Comparison of ENCODE assay signal across 26 cellular contexts in genomic region chr15:40463279-40463678, GRCh38.
"Had no signal": no experiment of that assay in that cellular context is flagged by ENCODE, and none has a peak within 500 bp of the region (broad histone marks: within the 10 kb centered on the region; RNA-seq: fewer than 3 reads in every experiment).

No MANE protein-coding gene starts in this region.

- H3K4me2 ChIP-seq: neural progenitor cell had no signal

- H3K9me3 Mint-ChIP-seq: naive thymus-derived CD4-positive, alpha-beta T cell; natural killer cell; nephron; neural progenitor cell; stimulated activated naive B cell treated with anti-CD40 and anti-IgM and Interleukin-4, amounts not matched to agents 10 μg/mL and 1 μg/mL and 100 μg/mL, for 72 hours; stimulated activated naive CD8-positive, alpha-beta T cell treated with anti-CD3 and anti-CD28 coated beads, Interleukin-15, Interleukin-2, amounts not matched to agents 100 ng/mL and 50 ng/mL, for 24 hours; type B pancreatic cell had no signal

- ATAC-seq: naive thymus-derived CD4-positive, alpha-beta T cell; natural killer cell; psoas muscle; right cardiac atrium; sciatic nerve; stimulated activated naive B cell treated with anti-CD40 and anti-IgM and Interleukin-4, amounts not matched to agents 10 μg/mL and 1 μg/mL and 100 μg/mL, for 72 hours; upper lobe of right lung had no signal

- H3K79me2 ChIP-seq: parathyroid adenoma had no signal

- H3K27ac Mint-ChIP-seq: natural killer cell; nephron; neural progenitor cell; progenitor cell of endocrine pancreas; stimulated activated naive B cell treated with anti-CD40 and anti-IgM and Interleukin-4, amounts not matched to agents 10 μg/mL and 1 μg/mL and 100 μg/mL, for 72 hours; stimulated activated naive CD8-positive, alpha-beta T cell treated with anti-CD3 and anti-CD28 coated beads, Interleukin-15, Interleukin-2, amounts not matched to agents 100 ng/mL and 50 ng/mL, for 24 hours; type B pancreatic cell had no signal

- H3K27ac ChIP-seq: neural progenitor cell, ovary, parathyroid adenoma, psoas muscle, stomach, tibial artery, transverse colon, upper lobe of right lung, uterus had no signal

- H3K27me3 ChIP-seq: neural progenitor cell, ovary, stomach, tibial artery, transverse colon, upper lobe of right lung, uterus had no signal

- H2AFZ ChIP-seq: neural progenitor cell, parathyroid adenoma had no signal

- H3K9ac ChIP-seq: neural progenitor cell, parathyroid adenoma had no signal

- FAIRE-seq: small intestine had no signal

- H3K4me1 ChIP-seq: neural progenitor cell, parathyroid adenoma, psoas muscle, tibial artery, uterus had no signal

- DNase-seq: naive thymus-derived CD4-positive, alpha-beta T cell; natural killer cell; occipital lobe; small intestine; stimulated activated CD4-positive, alpha-beta T cell treated with anti-CD3 and anti-CD28 coated beads, Interleukin-12 subunit alpha, Interleukin-12 subunit beta, amount 100 ng/mL, for 4 hours; stimulated activated CD4-positive, alpha-beta T cell treated with anti-CD3 and anti-CD28 coated beads, Interleukin-1b, Interleukin-23, amount 100 ng/mL, for 48 hours; stimulated activated CD4-positive, alpha-beta T cell treated with anti-CD3 and anti-CD28 coated beads, Interleukin-4, amount 100 ng/mL, for 1 hour; stimulated activated CD4-positive, alpha-beta T cell treated with anti-CD3 and anti-CD28 coated beads, Interleukin-4, amount 100 ng/mL, for 4 hours; stimulated activated CD8-positive, alpha-beta memory T cell treated with anti-CD3 and anti-CD28 coated beads, Interleukin-4, amount 100 ng/mL, for 48 hours; stimulated activated naive B cell treated with anti-CD40 and anti-IgM and Interleukin-4, amounts not matched to agents 10 μg/mL and 1 μg/mL and 100 μg/mL, for 72 hours; stimulated activated naive CD4-positive, alpha-beta T cell treated with Interleukin-2 at 50 U/mL for 16 hours; stomach; tibial artery; transverse colon; uterus had no signal

- H3K9me3 ChIP-seq: ovary, psoas muscle, stomach, tibial artery, transverse colon, upper lobe of right lung, uterus had no signal

- H3K4me3 Mint-ChIP-seq: naive thymus-derived CD4-positive, alpha-beta T cell; natural killer cell; nephron; neural progenitor cell; stimulated activated naive B cell treated with anti-CD40 and anti-IgM and Interleukin-4, amounts not matched to agents 10 μg/mL and 1 μg/mL and 100 μg/mL, for 72 hours; stimulated activated naive CD8-positive, alpha-beta T cell treated with anti-CD3 and anti-CD28 coated beads, Interleukin-15, Interleukin-2, amounts not matched to agents 100 ng/mL and 50 ng/mL, for 24 hours; type B pancreatic cell had no signal

- H3K4me3 ChIP-seq: neural progenitor cell, ovary, psoas muscle, stomach, tibial artery, transverse colon, upper lobe of right lung, uterus had no signal

- H3K36me3 ChIP-seq: neural progenitor cell, ovary, uterus had no signal

- H3K36me3 Mint-ChIP-seq: natural killer cell, type B pancreatic cell had no signal

- H3K4me1 Mint-ChIP-seq: natural killer cell, nephron, neural progenitor cell had no signal
